Comparison of ENCODE assay signal across 1 cellular context in the genomic region with DNA sequence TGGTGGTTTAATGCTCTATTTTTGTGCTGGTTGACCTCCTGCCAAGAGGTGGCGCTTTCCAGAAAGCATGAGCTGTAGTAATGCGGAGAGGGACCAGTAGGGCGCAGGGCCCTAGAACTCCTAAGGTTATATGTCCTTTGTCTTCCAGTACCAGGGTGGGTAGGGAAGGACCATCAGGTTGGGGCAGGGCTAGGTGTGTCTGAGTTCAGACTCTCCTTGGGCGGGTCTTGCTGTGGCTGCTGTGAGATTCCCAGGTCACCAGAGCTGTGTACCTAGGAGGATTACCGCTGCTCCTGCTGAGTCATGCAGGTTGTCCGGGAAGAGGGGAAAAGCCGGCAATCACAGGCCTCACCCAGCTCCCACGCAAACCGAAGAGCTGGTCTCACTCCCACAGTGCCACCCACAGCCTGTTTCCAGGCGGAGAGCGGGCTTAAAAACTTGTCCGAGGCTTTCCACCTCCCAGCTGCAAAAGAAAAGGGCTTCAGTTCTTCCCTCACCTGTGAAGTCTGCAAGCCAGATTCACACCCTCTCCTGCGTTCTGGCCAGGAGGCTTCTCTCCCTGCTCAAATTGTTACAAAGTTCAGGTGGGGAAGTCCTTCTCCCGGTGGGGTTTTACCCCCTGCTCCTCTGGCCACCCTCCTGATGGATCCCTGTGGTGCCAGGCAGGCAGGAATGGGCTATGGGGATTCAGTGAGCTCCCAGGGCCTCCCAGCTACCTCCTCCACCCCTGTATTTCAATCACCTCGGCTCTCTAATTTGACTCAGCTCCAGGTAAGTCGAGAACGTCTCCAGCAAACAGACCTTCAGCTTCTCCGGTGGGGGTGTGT.
A peak's percentile ranks its signal among the peaks of the same experiment; 100 is the strongest.
TF ChIP-seq lines count a peak whose summit lies in the region.

No MANE protein-coding gene starts in this region.

TF ChIP-seq in HCT116, 20 proteins besides CTCF, POLR2A, EP300 and RAD21:
- TF ChIP-seq ZFX (IDR thresholded peaks at IDR 0.05) (peak; percentile 63; the same call in 1 of the 2 replicates), POLR2AphosphoS5 (IDR thresholded peaks at IDR 0.05; ENCODE audit: low read depth, low read length) (peak; percentile 60), EGR1 (IDR thresholded peaks at IDR 0.05; ENCODE audit: low read depth) (0 out of 2 replicates have a peak, but pooled peaks have one; percentile 38), YY1 (IDR thresholded peaks at IDR 0.05; ENCODE audit: extremely low read depth, insufficient replicate concordance, low read depth, low read length) (peak; percentile 18), CBX3 (IDR thresholded peaks at IDR 0.05; ENCODE audit: low read depth) (peak; percentile 89), SIN3A (IDR thresholded peaks at IDR 0.05; ENCODE audit: low read depth) (no peak)
